1 cellular context compared by ENCODE assay signal in the genomic region with DNA sequence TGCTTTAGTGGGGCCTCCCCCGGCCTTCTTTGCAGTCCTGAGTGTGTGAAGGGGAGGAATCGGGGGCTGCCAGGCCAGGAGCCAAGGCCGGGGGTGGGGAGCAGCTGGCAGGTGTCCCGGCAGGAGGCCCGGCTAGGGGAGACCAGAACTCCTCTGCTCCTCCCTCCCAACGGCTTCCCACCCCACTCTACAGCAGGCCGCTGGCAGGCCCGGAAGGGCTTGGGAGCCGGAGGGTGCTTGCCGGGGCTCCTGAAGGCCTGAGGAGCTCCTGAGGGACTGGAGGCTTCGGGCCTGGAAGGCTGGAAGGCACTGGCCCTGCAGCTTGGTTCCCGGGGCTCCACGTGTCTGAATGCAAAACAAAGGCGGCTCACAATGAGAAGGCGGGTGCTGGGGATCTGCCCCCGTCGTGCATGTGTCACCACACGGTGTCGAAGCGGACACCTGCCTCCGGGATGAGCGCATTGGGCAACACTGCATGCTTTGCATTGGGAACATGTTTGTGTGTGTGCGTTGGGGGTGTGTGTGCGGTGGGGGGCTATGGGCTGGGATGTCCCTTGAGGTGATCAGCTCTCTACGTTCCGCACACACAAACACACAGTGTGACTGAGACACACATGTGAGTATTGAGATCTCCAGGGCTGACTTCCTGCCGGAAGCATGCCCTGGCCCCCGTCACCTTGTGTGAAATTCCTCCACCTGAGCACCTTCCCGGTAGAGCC.
TF ChIP-seq lines count a peak whose summit lies in the region.

No MANE protein-coding gene starts in this region.

TF ChIP-seq in HepG2, 621 proteins besides CTCF, POLR2A, EP300 and RAD21 (continued from another document and continues in another):
- TF ChIP-seq ZHX2 (IDR thresholded peaks at IDR 0.05; ENCODE audit: low read depth) (no peak), ZHX2 (CRISPR knock-in tag; IDR thresholded peaks at IDR 0.05; ENCODE audit: borderline replicate concordance) (no peak), ZSCAN21 (CRISPR knock-in tag; IDR thresholded peaks at IDR 0.05; ENCODE audit: borderline replicate concordance) (peak; percentile 68; the same call in 1 of the 2 replicates), ZMAT3 (CRISPR knock-in tag; conservative IDR thresholded peaks at IDR 0.05) (peak; percentile 52; the same call in 1 of the 2 replicates), ZNF772 (CRISPR knock-in tag; IDR thresholded peaks at IDR 0.05) (0 out of 2 replicates have a peak, but pooled peaks have one; percentile 9), MAZ (IDR thresholded peaks at IDR 0.05; ENCODE audit: borderline replicate concordance, low read depth, low read length) (no peak; the same call in 1 of the 2 replicates), MAZ (CRISPR knock-in tag; IDR thresholded peaks at IDR 0.05; ENCODE audit: low read depth) (no peak), ARHGAP35 (CRISPR knock-in tag; IDR thresholded peaks at IDR 0.05; ENCODE audit: borderline replicate concordance) (no peak), CHD4 (IDR thresholded peaks at IDR 0.05; ENCODE audit: borderline replicate concordance, low read length) (peak; percentile 28; the same call in 1 of the 2 replicates), MED13 (CRISPR knock-in tag; IDR thresholded peaks at IDR 0.05) (no peak), CENPT (CRISPR knock-in tag; IDR thresholded peaks at IDR 0.05; ENCODE audit: low read depth) (peak; percentile 73; the same call in 1 of the 2 replicates), ZEB1 (IDR thresholded peaks at IDR 0.05; ENCODE audit: insufficient replicate concordance, low read depth) (no peak), JUNB (CRISPR knock-in tag; IDR thresholded peaks at IDR 0.05; ENCODE audit: borderline replicate concordance) (no peak), SIN3A (IDR thresholded peaks at IDR 0.05; ENCODE audit: borderline replicate concordance, low read depth, low read length) (0 out of 2 replicates have a peak, but pooled peaks have one; percentile 55), TEAD3 (CRISPR knock-in tag; optimal IDR thresholded peaks at IDR 0.05; ENCODE audit: borderline replicate concordance) (peak; percentile 48), NFYC (CRISPR knock-in tag; IDR thresholded peaks at IDR 0.05) (no peak), ZC3H13 (CRISPR knock-in tag; IDR thresholded peaks at IDR 0.05) (peak; percentile 78; the same call in 1 of the 2 replicates), CEBPG (CRISPR knock-in tag; IDR thresholded peaks at IDR 0.05) (peak; percentile 81), POLR2G (IDR thresholded peaks at IDR 0.05; ENCODE audit: low read depth, low read length) (peak; percentile 34), SKIL (CRISPR knock-in tag; IDR thresholded peaks at IDR 0.05; ENCODE audit: borderline replicate concordance) (peak; percentile 67), HMG20A (CRISPR knock-in tag; IDR thresholded peaks at IDR 0.05; ENCODE audit: borderline replicate concordance) (no peak), ZNF263 (CRISPR knock-in tag; IDR thresholded peaks at IDR 0.05) (no peak), AKAP8 (CRISPR knock-in tag; IDR thresholded peaks at IDR 0.05) (peak; percentile 88; the same call in 1 of the 2 replicates), ZNF547 (CRISPR knock-in tag; IDR thresholded peaks at IDR 0.05) (peak; percentile 76; the same call in 1 of the 2 replicates), ZNF879 (CRISPR knock-in tag; IDR thresholded peaks at IDR 0.05) (peak; percentile 89; the same call in 1 of the 2 replicates), FOXA1 (IDR thresholded peaks at IDR 0.05) (no peak), FOXA1 (CRISPR knock-in tag; IDR thresholded peaks at IDR 0.05) (peak; percentile 30; the same call in 1 of the 2 replicates), ZNF75D (CRISPR knock-in tag; IDR thresholded peaks at IDR 0.05; ENCODE audit: borderline replicate concordance) (no peak), ZNF556 (CRISPR knock-in tag; IDR thresholded peaks at IDR 0.05; ENCODE audit: borderline replicate concordance) (no peak), ATF7-NPFF (CRISPR knock-in tag; IDR thresholded peaks at IDR 0.05; ENCODE audit: low read depth) (no peak; the same call in 1 of the 2 replicates), SRSF4 (IDR thresholded peaks at IDR 0.05; ENCODE audit: low read depth, low read length, poor library complexity, severe bottlenecking) (no peak), ARID4A (CRISPR knock-in tag; IDR thresholded peaks at IDR 0.05; ENCODE audit: borderline replicate concordance) (peak; percentile 74), NCOA2 (CRISPR knock-in tag; IDR thresholded peaks at IDR 0.05) (peak; percentile 8; the same call in 1 of the 2 replicates), ZMYM2 (CRISPR knock-in tag; IDR thresholded peaks at IDR 0.05) (no peak), SATB2 (CRISPR knock-in tag; IDR thresholded peaks at IDR 0.05) (no peak), SOX6 (IDR thresholded peaks at IDR 0.05) (no peak), SOX6 (CRISPR knock-in tag; IDR thresholded peaks at IDR 0.05) (peak; percentile 91)
- TF ChIP-seq, protein P1, sequence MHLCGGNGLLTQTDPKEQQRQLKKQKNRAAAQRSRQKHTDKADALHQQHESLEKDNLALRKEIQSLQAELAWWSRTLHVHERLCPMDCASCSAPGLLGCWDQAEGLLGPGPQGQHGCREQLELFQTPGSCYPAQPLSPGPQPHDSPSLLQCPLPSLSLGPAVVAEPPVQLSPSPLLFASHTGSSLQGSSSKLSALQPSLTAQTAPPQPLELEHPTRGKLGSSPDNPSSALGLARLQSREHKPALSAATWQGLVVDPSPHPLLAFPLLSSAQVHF (CRISPR knock-in tag; IDR thresholded peaks at IDR 0.05): peak; percentile 89; the same call in 1 of the 2 replicates
- TF ChIP-seq, protein P2, sequence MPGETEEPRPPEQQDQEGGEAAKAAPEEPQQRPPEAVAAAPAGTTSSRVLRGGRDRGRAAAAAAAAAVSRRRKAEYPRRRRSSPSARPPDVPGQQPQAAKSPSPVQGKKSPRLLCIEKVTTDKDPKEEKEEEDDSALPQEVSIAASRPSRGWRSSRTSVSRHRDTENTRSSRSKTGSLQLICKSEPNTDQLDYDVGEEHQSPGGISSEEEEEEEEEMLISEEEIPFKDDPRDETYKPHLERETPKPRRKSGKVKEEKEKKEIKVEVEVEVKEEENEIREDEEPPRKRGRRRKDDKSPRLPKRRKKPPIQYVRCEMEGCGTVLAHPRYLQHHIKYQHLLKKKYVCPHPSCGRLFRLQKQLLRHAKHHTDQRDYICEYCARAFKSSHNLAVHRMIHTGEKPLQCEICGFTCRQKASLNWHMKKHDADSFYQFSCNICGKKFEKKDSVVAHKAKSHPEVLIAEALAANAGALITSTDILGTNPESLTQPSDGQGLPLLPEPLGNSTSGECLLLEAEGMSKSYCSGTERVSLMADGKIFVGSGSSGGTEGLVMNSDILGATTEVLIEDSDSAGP (CRISPR knock-in tag; IDR thresholded peaks at IDR 0.05; ENCODE audit: borderline replicate concordance): peak; percentile 34; the same call in 1 of the 2 replicates
- TF ChIP-seq, protein P3, sequence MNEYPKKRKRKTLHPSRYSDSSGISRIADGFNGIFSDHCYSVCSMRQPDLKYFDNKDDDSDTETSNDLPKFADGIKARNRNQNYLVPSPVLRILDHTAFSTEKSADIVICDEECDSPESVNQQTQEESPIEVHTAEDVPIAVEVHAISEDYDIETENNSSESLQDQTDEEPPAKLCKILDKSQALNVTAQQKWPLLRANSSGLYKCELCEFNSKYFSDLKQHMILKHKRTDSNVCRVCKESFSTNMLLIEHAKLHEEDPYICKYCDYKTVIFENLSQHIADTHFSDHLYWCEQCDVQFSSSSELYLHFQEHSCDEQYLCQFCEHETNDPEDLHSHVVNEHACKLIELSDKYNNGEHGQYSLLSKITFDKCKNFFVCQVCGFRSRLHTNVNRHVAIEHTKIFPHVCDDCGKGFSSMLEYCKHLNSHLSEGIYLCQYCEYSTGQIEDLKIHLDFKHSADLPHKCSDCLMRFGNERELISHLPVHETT (CRISPR knock-in tag; conservative IDR thresholded peaks at IDR 0.05): peak; percentile 22; the same call in 1 of the 2 replicates
- TF ChIP-seq, protein P4, sequence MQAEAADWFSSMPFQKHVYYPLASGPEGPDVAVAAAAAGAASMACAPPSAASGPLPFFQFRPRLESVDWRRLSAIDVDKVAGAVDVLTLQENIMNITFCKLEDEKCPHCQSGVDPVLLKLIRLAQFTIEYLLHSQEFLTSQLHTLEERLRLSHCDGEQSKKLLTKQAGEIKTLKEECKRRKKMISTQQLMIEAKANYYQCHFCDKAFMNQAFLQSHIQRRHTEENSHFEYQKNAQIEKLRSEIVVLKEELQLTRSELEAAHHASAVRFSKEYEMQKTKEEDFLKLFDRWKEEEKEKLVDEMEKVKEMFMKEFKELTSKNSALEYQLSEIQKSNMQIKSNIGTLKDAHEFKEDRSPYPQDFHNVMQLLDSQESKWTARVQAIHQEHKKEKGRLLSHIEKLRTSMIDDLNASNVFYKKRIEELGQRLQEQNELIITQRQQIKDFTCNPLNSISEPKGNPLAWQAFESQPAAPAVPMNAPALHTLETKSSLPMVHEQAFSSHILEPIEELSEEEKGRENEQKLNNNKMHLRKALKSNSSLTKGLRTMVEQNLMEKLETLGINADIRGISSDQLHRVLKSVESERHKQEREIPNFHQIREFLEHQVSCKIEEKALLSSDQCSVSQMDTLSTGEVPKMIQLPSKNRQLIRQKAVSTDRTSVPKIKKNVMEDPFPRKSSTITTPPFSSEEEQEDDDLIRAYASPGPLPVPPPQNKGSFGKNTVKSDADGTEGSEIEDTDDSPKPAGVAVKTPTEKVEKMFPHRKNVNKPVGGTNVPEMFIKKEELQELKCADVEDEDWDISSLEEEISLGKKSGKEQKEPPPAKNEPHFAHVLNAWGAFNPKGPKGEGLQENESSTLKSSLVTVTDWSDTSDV (CRISPR knock-in tag; IDR thresholded peaks at IDR 0.05): peak; percentile 22; the same call in 1 of the 2 replicates
